In the genomic region with DNA sequence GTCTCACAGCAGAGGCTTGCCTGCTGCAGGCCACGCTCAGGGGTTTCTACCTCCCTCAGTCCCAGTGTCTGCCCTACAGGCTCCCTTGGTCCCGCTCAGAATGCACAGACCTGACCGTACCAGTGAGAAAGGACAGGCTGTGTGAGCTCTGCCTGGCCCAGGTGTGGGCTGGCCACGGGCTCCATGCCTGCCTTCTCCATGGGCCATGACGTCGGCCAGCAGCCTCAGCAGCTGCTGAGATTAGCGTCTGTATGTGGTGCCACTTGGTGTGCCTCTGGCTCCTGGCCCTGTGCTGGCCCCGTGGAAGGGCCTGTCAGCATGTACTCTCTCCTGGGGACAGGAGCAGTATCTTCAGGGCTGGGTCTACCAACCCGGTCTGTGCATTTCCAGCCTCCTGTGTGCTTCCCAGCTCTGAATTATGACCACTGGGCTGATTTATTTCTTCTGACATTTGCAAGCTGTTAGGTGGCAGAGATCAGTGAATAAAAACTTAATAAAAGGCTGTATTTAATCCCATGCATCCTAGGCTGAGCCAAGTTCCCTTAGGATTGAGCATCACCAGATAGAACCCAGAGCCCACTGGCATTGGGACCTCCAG, we compare ENCODE assay signal across 8 cellular contexts. TPM values are rescaled to one million over a fixed set of nuclear protein-coding genes. Genes with fewer than 3 reads are reported as not detected.
DNase-seq lines count a peak whose midpoint lies in the region; ATAC-seq and TF ChIP-seq lines count a peak whose summit lies in the region.

No MANE protein-coding gene starts in this region.

- no peak overlapping the region for H2AFZ ChIP-seq in fibroblast of lung (ENCODE audit: low read length)

- H3K4me3 ChIP-seq in RWPE2 (ENCODE audit: severe bottlenecking) (no peak overlapping the region), fibroblast of lung (replicated peaks in 1 of 4; ENCODE audit: control extremely low read depth in 1 of 4, insufficient read depth in 1 of 4, low read depth in 3 of 4, low read length in 4 of 4) (no peak overlapping the region), sigmoid colon (no peak overlapping the region), HAP-1 (no peak overlapping the region)

- H3K27me3 ChIP-seq in RWPE2 (ENCODE audit: insufficient read depth, poor library complexity, severe bottlenecking) = no peaks in the 10 kb centered on the region
- H3K27me3 ChIP-seq in fibroblast of lung (ENCODE audit: control insufficient read depth, insufficient read depth, low read length) = no peaks in the 10 kb centered on the region
- H3K27me3 ChIP-seq in sigmoid colon = no peaks in the 10 kb centered on the region
- no peaks in the 10 kb centered on the region for H3K27me3 ChIP-seq in HAP-1 (ENCODE audit: low read depth)

- no peaks in the 10 kb centered on the region for H4K20me1 ChIP-seq in fibroblast of lung (ENCODE audit: control insufficient read depth, extremely low read depth, insufficient read depth, low read length)

- no peak for ATAC-seq in RWPE2 (ENCODE audit: low read depth)
- ATAC-seq in HG03378 (IDR thresholded peaks at IDR 0.05; ENCODE audit: unreplicated experiment) = no peak

- no peak for TF ChIP-seq CTCF in RWPE2 (IDR thresholded peaks at IDR 0.05; ENCODE audit: poor library complexity, severe bottlenecking)
- TF ChIP-seq CTCF in fibroblast of lung (conservative IDR thresholded peaks at IDR 0.05 in 1 of 2, IDR thresholded peaks at IDR 0.05 in 1 of 2; ENCODE audit: low read depth in 1 of 2, low read length in 2 of 2) = no peak
- no peak for TF ChIP-seq CTCF in sigmoid colon (IDR thresholded peaks at IDR 0.05)

- TF ChIP-seq POLR2A in GM19193 (IDR thresholded peaks at IDR 0.05; ENCODE audit: extremely low read depth, insufficient read depth, insufficient read length) (peak; percentile 43), sigmoid colon (IDR thresholded peaks at IDR 0.05) (no peak)

- TF ChIP-seq EP300 in sigmoid colon (IDR thresholded peaks at IDR 0.05) = peak in 1 of 4 donors; percentile 40

- peak overlapping the region; percentile 59 for H3K9ac ChIP-seq in fibroblast of lung (ENCODE audit: insufficient read depth, low read length)

- H3K36me3 ChIP-seq in RWPE2 (ENCODE audit: low read depth) (peaks cover 7% of the 10 kb centered on the region; the same call in 1 of the 2 replicates), fibroblast of lung (ENCODE audit: control insufficient read depth, insufficient read depth, low read length) (no peaks in the 10 kb centered on the region), sigmoid colon (no peaks in the 10 kb centered on the region), HAP-1 (replicated peaks) (no peaks in the 10 kb centered on the region)

- H3K9me3 ChIP-seq in RWPE2 (ENCODE audit: severe bottlenecking) = no peaks in the 10 kb centered on the region
- H3K9me3 ChIP-seq in fibroblast of lung (ENCODE audit: control insufficient read depth, insufficient read depth, low read depth, low read length) = no peaks in the 10 kb centered on the region
- H3K9me3 ChIP-seq in sigmoid colon = no peaks in the 10 kb centered on the region
- no peaks in the 10 kb centered on the region for H3K9me3 ChIP-seq in HAP-1

- peak overlapping the region; percentile 88 for H3K4me2 ChIP-seq in fibroblast of lung (ENCODE audit: extremely low read depth, insufficient read depth, low read length)

- DNase-seq in RWPE2 (ENCODE audit: low spot score) (no peak), fibroblast of lung (ENCODE audit: low read depth in 2 of 2) (peak in 1 of 2 donors; percentile 17), sigmoid colon (no peak), NCI-H1436 treated with DMSO at 0.1 percent for 48 hours (lab: John Stamatoyannopoulos, UW) (no peak), HAP-1 (ENCODE audit: low spot score in 2 of 2) (no peak), kidney glomerular epithelial cell (lab: John Stamatoyannopoulos, UW) (no peak)

- H3K27ac ChIP-seq in RWPE2 (ENCODE audit: poor library complexity, severe bottlenecking) = peak overlapping the region; percentile 53
- peak overlapping the region; percentile 91 for H3K27ac ChIP-seq in fibroblast of lung (ENCODE audit: insufficient read depth, low read length)
- H3K27ac ChIP-seq in sigmoid colon = peak overlapping the region; percentile 81 to 93 (median 82)

- intact Hi-C loops in sigmoid colon (cut with DNase I) = no loop called here

- H3K79me2 ChIP-seq in fibroblast of lung (ENCODE audit: control insufficient read depth, insufficient read depth, low read length) = peaks cover 54% of the 10 kb centered on the region

- in situ Hi-C loops in HAP-1 (cut with MboI; ENCODE audit: low sequenced_read_pairs) = no loop called here

- H3K4me1 ChIP-seq in RWPE2 (ENCODE audit: insufficient read depth, poor library complexity, severe bottlenecking) = peaks cover 35% of the 10 kb centered on the region
- H3K4me1 ChIP-seq in fibroblast of lung (ENCODE audit: control insufficient read depth, extremely low read depth, insufficient read depth, low read length) = peaks cover 21% of the 10 kb centered on the region
- H3K4me1 ChIP-seq in sigmoid colon = peaks cover 0 to 82% (median 71%) of the 10 kb centered on the region in 4 donors
- peaks cover 19% of the 10 kb centered on the region for H3K4me1 ChIP-seq in HAP-1

- 25 to 33% methylated on average over 9 of the region's 9 CpGs for WGBS in sigmoid colon, 2 donors

RNA-seq across cellular contexts. Expression of a gene that starts 25.7 kb away (rescaled TPM):
- total RNA-seq in fibroblast of lung (28.5 and 39.6 TPM in 2 replicates), sigmoid colon (10 to 100 TPM; 18.7 to 28.0 (median 24.5) TPM)
- polyA plus RNA-seq in fibroblast of lung (29.5 and 42.9 TPM in 2 replicates), sigmoid colon (10 to 100 TPM; 23.4 to 71.9 (median 48.6) TPM)
- 43.9 and 48.6 TPM in 2 replicates for polyA plus RNA-seq in fibroblast of lung (2012)
- polyA minus RNA-seq in fibroblast of lung (ENCODE audit: low replicate concordance) = 50.3 and 57.3 TPM in 2 replicates
